In the genomic region with DNA sequence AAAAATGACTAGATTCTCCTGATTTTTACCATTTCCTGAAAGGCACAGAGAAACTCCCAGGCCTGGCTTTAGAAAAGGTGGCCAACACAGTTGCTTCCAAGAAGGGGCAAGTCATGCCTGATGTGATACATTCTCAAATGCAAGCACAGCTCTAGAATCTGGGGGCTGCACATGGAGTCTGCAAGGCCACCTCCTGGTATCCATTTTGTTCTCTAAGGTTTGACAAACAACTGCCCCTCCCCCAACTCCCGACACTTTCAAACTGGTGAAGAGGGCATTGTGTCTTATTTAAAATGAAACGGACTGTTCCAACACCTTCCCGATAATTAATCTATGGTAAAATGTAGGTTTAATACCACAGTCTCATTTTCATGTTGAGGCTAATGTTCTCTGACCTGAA, we compare ENCODE assay signal across 22 cellular contexts.
"Had no signal": no experiment of that assay in that cellular context is flagged by ENCODE, and none has a peak within 500 bp of the region (broad histone marks: within the 10 kb centered on the region; RNA-seq: fewer than 3 reads in every experiment).

No MANE protein-coding gene starts in this region.

- H3K27ac ChIP-seq: cardiac muscle cell, esophagus muscularis mucosa, gastroesophageal sphincter, heart left ventricle, left ventricle myocardium inferior, ovary, stomach, upper lobe of right lung had no signal

- H3K4me3 Mint-ChIP-seq: activated B cell treated with CpG ODN at 0.5 μM for 24 hours; activated CD4-positive, alpha-beta memory T cell treated with anti-CD3 and anti-CD28 coated beads, Interleukin-2, amount 10 ng/mL, durations not matched to agents 7 days and 5 days; activated CD8-positive, alpha-beta memory T cell treated with anti-CD3 and anti-CD28 coated beads, Interleukin-2, amount 10 ng/mL, durations not matched to agents 7 days and 5 days; activated naive CD8-positive, alpha-beta T cell treated with anti-CD3 and anti-CD28 coated beads for 36 hours; dendritic cell treated with granulocyte-macrophage colony-stimulating factor and Interleukin-4, amounts not matched to agents 40 ng/mL and 50 ng/mL, for 4 days; naive B cell; stimulated activated effector memory CD8-positive, alpha-beta T cell treated with anti-CD3 and anti-CD28 coated beads, Interleukin-12 subunit alpha, Interleukin-12 subunit beta, amount 100 ng/mL, for 72 hours had no signal

- H3K27me3 Mint-ChIP-seq: activated B cell treated with CpG ODN at 0.5 μM for 24 hours; activated CD4-positive, alpha-beta memory T cell treated with anti-CD3 and anti-CD28 coated beads, Interleukin-2, amount 10 ng/mL, durations not matched to agents 7 days and 5 days; activated CD8-positive, alpha-beta memory T cell treated with anti-CD3 and anti-CD28 coated beads, Interleukin-2, amount 10 ng/mL, durations not matched to agents 7 days and 5 days; activated naive CD8-positive, alpha-beta T cell treated with anti-CD3 and anti-CD28 coated beads for 36 hours; dendritic cell treated with granulocyte-macrophage colony-stimulating factor and Interleukin-4, amounts not matched to agents 40 ng/mL and 50 ng/mL, for 4 days; naive B cell had no signal

- H3K36me3 Mint-ChIP-seq: activated CD8-positive, alpha-beta memory T cell treated with anti-CD3 and anti-CD28 coated beads, Interleukin-2, amount 10 ng/mL, durations not matched to agents 7 days and 5 days; activated naive CD8-positive, alpha-beta T cell treated with anti-CD3 and anti-CD28 coated beads for 36 hours; naive B cell; stimulated activated effector memory CD8-positive, alpha-beta T cell treated with anti-CD3 and anti-CD28 coated beads, Interleukin-12 subunit alpha, Interleukin-12 subunit beta, amount 100 ng/mL, for 72 hours had no signal

- H3K9me3 Mint-ChIP-seq: activated CD4-positive, alpha-beta memory T cell treated with anti-CD3 and anti-CD28 coated beads, Interleukin-2, amount 10 ng/mL, durations not matched to agents 7 days and 5 days; activated naive CD8-positive, alpha-beta T cell treated with anti-CD3 and anti-CD28 coated beads for 36 hours; dendritic cell treated with granulocyte-macrophage colony-stimulating factor and Interleukin-4, amounts not matched to agents 40 ng/mL and 50 ng/mL, for 4 days had no signal

- H3K36me3 ChIP-seq: cardiac muscle cell, esophagus muscularis mucosa, gastroesophageal sphincter, heart left ventricle, left ventricle myocardium inferior, ovary, stomach, upper lobe of right lung had no signal

- H3K27ac Mint-ChIP-seq: activated B cell treated with CpG ODN at 0.5 μM for 24 hours; activated CD4-positive, alpha-beta memory T cell treated with anti-CD3 and anti-CD28 coated beads, Interleukin-2, amount 10 ng/mL, durations not matched to agents 7 days and 5 days; activated CD8-positive, alpha-beta memory T cell treated with anti-CD3 and anti-CD28 coated beads, Interleukin-2, amount 10 ng/mL, durations not matched to agents 7 days and 5 days; activated naive CD8-positive, alpha-beta T cell treated with anti-CD3 and anti-CD28 coated beads for 36 hours; dendritic cell treated with granulocyte-macrophage colony-stimulating factor and Interleukin-4, amounts not matched to agents 40 ng/mL and 50 ng/mL, for 4 days; naive B cell; stimulated activated effector memory CD8-positive, alpha-beta T cell treated with anti-CD3 and anti-CD28 coated beads, Interleukin-12 subunit alpha, Interleukin-12 subunit beta, amount 100 ng/mL, for 72 hours had no signal

- ATAC-seq: activated CD8-positive, alpha-beta memory T cell treated with anti-CD3 and anti-CD28 coated beads, Interleukin-2, amount 10 ng/mL, durations not matched to agents 7 days and 5 days; gastroesophageal sphincter; heart left ventricle; mucosa of descending colon; sciatic nerve; stimulated activated effector memory CD8-positive, alpha-beta T cell treated with anti-CD3 and anti-CD28 coated beads, Interleukin-12 subunit alpha, Interleukin-12 subunit beta, amount 100 ng/mL, for 72 hours; upper lobe of right lung had no signal

- H3K4me2 ChIP-seq: smooth muscle cell had no signal

- H3K27me3 ChIP-seq: cardiac muscle cell, esophagus muscularis mucosa, gastroesophageal sphincter, heart left ventricle, ovary, stomach, upper lobe of right lung had no signal

- H3K4me3 ChIP-seq: cardiac muscle cell, esophagus muscularis mucosa, gastroesophageal sphincter, heart left ventricle, left ventricle myocardium inferior, mucosa of descending colon, ovary, smooth muscle cell, stomach, upper lobe of right lung had no signal

- DNase-seq: activated B cell treated with CpG ODN at 0.5 μM for 24 hours; activated CD4-positive, alpha-beta memory T cell treated with anti-CD3 and anti-CD28 coated beads, Interleukin-2, amount 10 ng/mL, durations not matched to agents 7 days and 5 days; activated CD4-positive, alpha-beta T cell treated with anti-CD3 and anti-CD28 coated beads for 48 hours; activated CD8-positive, alpha-beta memory T cell treated with anti-CD3 and anti-CD28 coated beads, Interleukin-2, amount 10 ng/mL, durations not matched to agents 7 days and 5 days; activated naive CD8-positive, alpha-beta T cell treated with anti-CD3 and anti-CD28 coated beads for 36 hours; amygdala; effector CD8-positive, alpha-beta T cell; heart left ventricle; left ventricle myocardium inferior; mucosa of descending colon; naive B cell; ovary; stimulated activated CD4-positive, alpha-beta T cell treated with anti-CD3 and anti-CD28 coated beads, Interleukin-4, amount 100 ng/mL, for 24 hours; stomach; upper lobe of right lung had no signal

- H3K9me3 ChIP-seq: esophagus muscularis mucosa, gastroesophageal sphincter, heart left ventricle, left ventricle myocardium inferior, mucosa of descending colon, ovary, stomach, upper lobe of right lung had no signal

- H3K4me1 ChIP-seq: esophagus muscularis mucosa, gastroesophageal sphincter, heart left ventricle, left ventricle myocardium inferior, stomach, upper lobe of right lung had no signal

- H3K4me1 Mint-ChIP-seq: activated B cell treated with CpG ODN at 0.5 μM for 24 hours; activated CD4-positive, alpha-beta memory T cell treated with anti-CD3 and anti-CD28 coated beads, Interleukin-2, amount 10 ng/mL, durations not matched to agents 7 days and 5 days; activated CD8-positive, alpha-beta memory T cell treated with anti-CD3 and anti-CD28 coated beads, Interleukin-2, amount 10 ng/mL, durations not matched to agents 7 days and 5 days; activated naive CD8-positive, alpha-beta T cell treated with anti-CD3 and anti-CD28 coated beads for 36 hours; naive B cell; stimulated activated effector memory CD8-positive, alpha-beta T cell treated with anti-CD3 and anti-CD28 coated beads, Interleukin-12 subunit alpha, Interleukin-12 subunit beta, amount 100 ng/mL, for 72 hours had no signal
